8 cellular contexts compared by ENCODE assay signal in genomic region chr3:194671511-194671899, GRCh38. TPM values are rescaled to one million over a fixed set of nuclear protein-coding genes. Genes with fewer than 3 reads are reported as not detected.
DNase-seq lines count a peak whose midpoint lies in the region; ATAC-seq and TF ChIP-seq lines count a peak whose summit lies in the region.

No MANE protein-coding gene starts in this region.

- H3K9ac ChIP-seq in GM23248 = peak overlapping the region; percentile 95

- H3K27me3 ChIP-seq in GM23248 (replicated peaks; ENCODE audit: insufficient read depth) (no peaks in the 10 kb centered on the region), heart right ventricle (no peaks in the 10 kb centered on the region)

- H3K4me3 ChIP-seq in GM23248 (peak overlapping the region; percentile 98), heart right ventricle (peak overlapping the region; percentile 54 to 97 (median 83))

- TF ChIP-seq CTCF in heart right ventricle (IDR thresholded peaks at IDR 0.05) = peak in 8 of 9 donors; percentile 12 to 58 (median 47)

- 2 to 3% methylated on average over 5 of the region's 5 CpGs for WGBS in GM23248 (ENCODE audit: low coverage in 1 of 2, low lambda C conversion rate in 2 of 2, missing lambda C conversion rate in 2 of 2), 2 experiments
- 0 to 1% methylated on average over 5 of the region's 5 CpGs for WGBS in heart right ventricle, 2 donors

- peak overlapping the region; percentile 90 for H2AFZ ChIP-seq in GM23248

- DNase-seq in DMS79 treated with DMSO at 0.1 percent for 48 hours (lab: John Stamatoyannopoulos, UW) (peak; percentile 65), DMS79 (lab: John Stamatoyannopoulos, UW) (no peak), GM23248 (peak; percentile 74), NCI-H146 treated with DMSO at 0.1 percent for 48 hours (lab: John Stamatoyannopoulos, UW; ENCODE audit: unreplicated experiment) (peak; percentile 52), heart right ventricle (no peak), renal cortical epithelial cell (ENCODE audit: low read depth) (peak; percentile 57)
- DNase-seq in activated naive CD4-positive, alpha-beta T cell treated with anti-CD3 and anti-CD28 coated beads, Interleukin-2, amount 50 U/mL, for 16 hours = peak; percentile 18

- H3K9me2 ChIP-seq in GM23248 (ENCODE audit: insufficient read depth) = no peaks in the 10 kb centered on the region

- peaks cover 25% of the 10 kb centered on the region for H3F3A ChIP-seq in GM23248 (ENCODE audit: insufficient read depth)

- H3K79me2 ChIP-seq in GM23248 (ENCODE audit: insufficient read depth) = peaks cover 49% of the 10 kb centered on the region

- intact Hi-C loops in heart right ventricle (cut with DNase I) = loop anchor here in 2 of 10 donors (10.0 kb wide), 2 partner anchors 773 to 843 kb away; partner anchors contain the start of gene ACAP2 (in 1 of the 2)

- peaks cover 23% of the 10 kb centered on the region for H3K4me1 ChIP-seq in GM23248 (ENCODE audit: insufficient read depth)
- peaks cover 6 to 33% (median 18%) of the 10 kb centered on the region in 9 donors for H3K4me1 ChIP-seq in heart right ventricle

- peak overlapping the region; percentile 95 for H3K4me2 ChIP-seq in GM23248 (ENCODE audit: unreplicated experiment)

- ATAC-seq in heart right ventricle = peak in 4 of 8 donors; percentile 1 to 16 (median 2)
- ATAC-seq in GM19351 (IDR thresholded peaks at IDR 0.05; ENCODE audit: unreplicated experiment) = no peak

- H3K9me3 ChIP-seq in GM23248 (ENCODE audit: low read depth) (no peaks in the 10 kb centered on the region), heart right ventricle (no peaks in the 10 kb centered on the region)

- H4K20me1 ChIP-seq in GM23248 (ENCODE audit: insufficient read depth) = no peaks in the 10 kb centered on the region

- in situ Hi-C loops in GM23248 (cut with MboI) = no loop called here

- H3K27ac ChIP-seq in GM23248 (peak overlapping the region; percentile 94), heart right ventricle (peak overlapping the region in 9 of 10 donors; percentile 73 to 95 (median 93))

- H3K36me3 ChIP-seq in GM23248 (ENCODE audit: low read depth) (peaks cover 8% of the 10 kb centered on the region), heart right ventricle (peaks cover 0 to 33% (median 1%) of the 10 kb centered on the region in 9 donors)

RNA-seq across cellular contexts. Expression of gene LSG1, which starts 0.5 kb away (rescaled TPM):
- 27.2 and 36.5 TPM in 2 replicates for total RNA-seq in GM23248 (2014; rRNA removed; shearing (Covaris generic))
- 26.9 and 31.1 TPM in 2 replicates for polyA plus RNA-seq in GM23248 (2016; fragmentation: Nextera tagmentation; extraction: Ambion mirVana)
- total RNA-seq in heart right ventricle = 10 to 100 TPM; 11.9 to 22.1 (median 18.9) TPM
- polyA plus RNA-seq in heart right ventricle = 10 to 100 TPM; 11.3 to 17.9 TPM
- total RNA-seq in renal cortical epithelial cell = 33.5 and 37.3 TPM in 2 replicates

RNA-seq across cellular contexts. Expression of gene FAM43A, which starts 14.2 kb away (rescaled TPM):
- total RNA-seq in GM23248 (2014; rRNA removed; shearing (Covaris generic)) = 19.0 and 23.0 TPM in 2 replicates
- 8.0 and 8.8 TPM in 2 replicates for polyA plus RNA-seq in GM23248 (2016; fragmentation: Nextera tagmentation; extraction: Ambion mirVana)
- 10 to 100 TPM in 9 of 10 donors, 1 to 10 TPM in 1; 9.2 to 61.7 (median 19.8) TPM for total RNA-seq in heart right ventricle
- 10 to 100 TPM in 1 of 2 donors, 1 to 10 TPM in 1; 8.9 to 15.4 TPM for polyA plus RNA-seq in heart right ventricle
- 0.17 and 0.30 TPM in 2 replicates for total RNA-seq in renal cortical epithelial cell

RNA-seq across cellular contexts. Expression of gene TMEM44, which starts 38.3 kb away (rescaled TPM):
- 14.6 and 26.3 TPM in 2 replicates for total RNA-seq in GM23248 (2014; rRNA removed; shearing (Covaris generic))
- polyA plus RNA-seq in GM23248 (2016; fragmentation: Nextera tagmentation; extraction: Ambion mirVana) = 13.1 and 14.3 TPM in 2 replicates
- 1 to 10 TPM; 3.1 to 9.5 (median 4.5) TPM for total RNA-seq in heart right ventricle
- 10 to 100 TPM in 1 of 2 donors, 1 to 10 TPM in 1; 8.2 to 21.9 TPM for polyA plus RNA-seq in heart right ventricle
- 14.9 and 20.7 TPM in 2 replicates for total RNA-seq in renal cortical epithelial cell

Comparison
In these comparisons a context has a peak if more than half of its experiments do, and no peak if none do; other contexts are left out.
1. DNase-seq: peak in DMS79 treated with DMSO at 0.1 percent for 48 hours (single experiment), GM23248 (single experiment), NCI-H146 treated with DMSO at 0.1 percent for 48 hours (single experiment), activated naive CD4-positive, alpha-beta T cell treated with anti-CD3 and anti-CD28 coated beads, Interleukin-2, amount 50 U/mL, for 16 hours (single experiment) and renal cortical epithelial cell (single experiment); none in DMS79 (single experiment) and heart right ventricle (0 of 2).